Comparison of ENCODE assay signal across 29 cellular contexts in the genomic region with DNA sequence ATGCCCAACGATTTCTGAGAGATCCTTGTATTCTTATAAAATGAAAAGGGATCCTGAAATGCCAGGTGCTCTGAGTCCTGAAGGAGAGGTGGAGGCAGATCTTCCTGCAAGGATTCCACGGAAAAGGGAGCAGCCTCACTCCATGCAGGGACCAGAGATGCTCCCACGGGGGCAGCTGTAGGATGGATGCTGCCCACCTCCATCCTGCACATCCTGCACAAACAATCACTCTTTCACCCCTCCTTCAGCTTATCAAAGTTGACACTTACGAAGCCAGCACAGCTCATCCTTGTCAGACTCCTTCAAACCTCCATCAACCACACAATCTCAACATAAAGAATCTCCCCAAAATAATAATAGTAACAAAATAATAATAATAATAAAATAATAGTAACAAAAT.
"Had no signal": no experiment of that assay in that cellular context is flagged by ENCODE, and none has a peak within 500 bp of the region (broad histone marks: within the 10 kb centered on the region; RNA-seq: fewer than 3 reads in every experiment).

No MANE protein-coding gene starts in this region.

- H3K4me3 ChIP-seq: Peyer's patch had no signal

- DNase-seq: activated CD4-positive, alpha-beta memory T cell treated with anti-CD3 and anti-CD28 coated beads, Interleukin-2, amount 10 ng/mL, durations not matched to agents 7 days and 5 days; activated CD4-positive, alpha-beta T cell treated with anti-CD3 and anti-CD28 coated beads for 1 hour; activated CD4-positive, alpha-beta T cell treated with anti-CD3 and anti-CD28 coated beads for 48 hours; activated CD4-positive, CD25-positive, alpha-beta regulatory T cell; activated CD8-positive, alpha-beta memory T cell treated with anti-CD3 and anti-CD28 coated beads for 24 hours; activated CD8-positive, alpha-beta memory T cell treated with anti-CD3 and anti-CD28 coated beads, Interleukin-2, amount 10 ng/mL, durations not matched to agents 7 days and 5 days; activated CD8-positive, alpha-beta memory T cell treated with anti-CD3 and anti-CD28 coated beads, Interleukin-2, amount 50 U/mL, for 48 hours; activated effector memory CD4-positive, alpha-beta T cell treated with Interleukin-2 at 50 U/mL for 16 hours; activated naive CD4-positive, alpha-beta T cell treated with anti-CD3 and anti-CD28 coated beads, Interleukin-2, amount 10 ng/mL, durations not matched to agents 7 days and 5 days; activated naive CD8-positive, alpha-beta T cell treated with anti-CD3 and anti-CD28 coated beads for 36 hours; activated T-cell treated with anti-CD3 and anti-CD28 coated beads, Interleukin-2, amount 50 U/mL, for 48 hours; amniotic stem cell; aorta; brain microvascular endothelial cell; central memory CD4-positive, alpha-beta T cell; NCI-H1105; NCI-H1417 treated with DMSO at 0.1 percent for 48 hours; NCI-H1930; NCI-H345; NCI-H524 treated with DMSO at 0.1 percent for 48 hours; NK-92 treated with Interleukin-12 subunit alpha and Interleukin-12 subunit beta, amount 100 ng/mL, for 24 hours; PC-3; Peyer's patch; SIG-M5; T-helper 1 cell; T-helper 2 cell; T-helper 9 cell had no signal

- H3K9me3 Mint-ChIP-seq: activated CD4-positive, alpha-beta memory T cell treated with anti-CD3 and anti-CD28 coated beads, Interleukin-2, amount 10 ng/mL, durations not matched to agents 7 days and 5 days; activated naive CD4-positive, alpha-beta T cell treated with anti-CD3 and anti-CD28 coated beads, Interleukin-2, amount 10 ng/mL, durations not matched to agents 7 days and 5 days; activated naive CD8-positive, alpha-beta T cell treated with anti-CD3 and anti-CD28 coated beads for 36 hours had no signal

- H3K4me3 Mint-ChIP-seq: activated CD4-positive, alpha-beta memory T cell treated with anti-CD3 and anti-CD28 coated beads, Interleukin-2, amount 10 ng/mL, durations not matched to agents 7 days and 5 days; activated CD8-positive, alpha-beta memory T cell treated with anti-CD3 and anti-CD28 coated beads, Interleukin-2, amount 10 ng/mL, durations not matched to agents 7 days and 5 days; activated naive CD4-positive, alpha-beta T cell treated with anti-CD3 and anti-CD28 coated beads, Interleukin-2, amount 10 ng/mL, durations not matched to agents 7 days and 5 days; activated naive CD8-positive, alpha-beta T cell treated with anti-CD3 and anti-CD28 coated beads for 36 hours had no signal

- H3K36me3 Mint-ChIP-seq: activated CD8-positive, alpha-beta memory T cell treated with anti-CD3 and anti-CD28 coated beads, Interleukin-2, amount 10 ng/mL, durations not matched to agents 7 days and 5 days; activated naive CD4-positive, alpha-beta T cell treated with anti-CD3 and anti-CD28 coated beads, Interleukin-2, amount 10 ng/mL, durations not matched to agents 7 days and 5 days; activated naive CD8-positive, alpha-beta T cell treated with anti-CD3 and anti-CD28 coated beads for 36 hours had no signal

- H3K4me1 Mint-ChIP-seq: activated naive CD4-positive, alpha-beta T cell treated with anti-CD3 and anti-CD28 coated beads, Interleukin-2, amount 10 ng/mL, durations not matched to agents 7 days and 5 days had no signal

- H3K27ac ChIP-seq: brain microvascular endothelial cell, Peyer's patch, RWPE1, VCaP had no signal

- H3K27ac Mint-ChIP-seq: activated CD4-positive, alpha-beta memory T cell treated with anti-CD3 and anti-CD28 coated beads, Interleukin-2, amount 10 ng/mL, durations not matched to agents 7 days and 5 days; activated CD8-positive, alpha-beta memory T cell treated with anti-CD3 and anti-CD28 coated beads, Interleukin-2, amount 10 ng/mL, durations not matched to agents 7 days and 5 days; activated naive CD4-positive, alpha-beta T cell treated with anti-CD3 and anti-CD28 coated beads, Interleukin-2, amount 10 ng/mL, durations not matched to agents 7 days and 5 days; activated naive CD8-positive, alpha-beta T cell treated with anti-CD3 and anti-CD28 coated beads for 36 hours had no signal
